1 cellular context compared by ENCODE assay signal in the genomic region with DNA sequence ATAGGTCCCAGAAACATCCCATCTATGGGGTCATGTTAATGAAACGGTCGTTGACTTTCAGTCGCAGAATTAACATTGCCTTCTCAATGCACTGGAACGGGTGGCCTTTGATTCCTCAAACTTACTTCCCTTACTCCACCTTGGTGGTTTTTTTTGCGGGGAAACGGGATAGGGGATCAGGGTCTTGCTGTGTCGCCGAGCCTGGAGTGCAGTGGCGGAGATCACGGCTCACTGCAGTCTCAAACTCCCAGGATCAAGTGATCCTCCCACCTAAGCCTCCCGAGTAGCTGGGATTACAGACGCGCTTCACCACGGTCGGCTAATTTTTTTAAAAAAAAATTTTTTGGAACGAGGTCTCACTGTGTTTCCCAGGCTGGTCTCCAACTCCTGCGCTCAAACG.
TF ChIP-seq lines count a peak whose summit lies in the region.

No MANE protein-coding gene starts in this region.

TF ChIP-seq in K562, 482 proteins besides CTCF, POLR2A, EP300 and RAD21:
- TF ChIP-seq, protein P1, sequence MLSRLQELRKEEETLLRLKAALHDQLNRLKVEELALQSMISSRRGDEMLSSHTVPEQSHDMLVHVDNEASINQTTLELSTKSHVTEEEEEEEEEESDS (CRISPR knock-in tag; IDR thresholded peaks at IDR 0.05) = no peak
- TF ChIP-seq FOXJ3 (CRISPR knock-in tag; IDR thresholded peaks at IDR 0.05) (no peak), MXI1 (IDR thresholded peaks at IDR 0.05; ENCODE audit: low read depth, low read length) (no peak), RNF2 (IDR thresholded peaks at IDR 0.05) (no peak), STAT5A (IDR thresholded peaks at IDR 0.05; ENCODE audit: borderline replicate concordance, low read length) (no peak), HMG20B (CRISPR knock-in tag; IDR thresholded peaks at IDR 0.05) (no peak), ZNF551 (CRISPR knock-in tag; IDR thresholded peaks at IDR 0.05) (no peak)
- TF ChIP-seq, protein P2, sequence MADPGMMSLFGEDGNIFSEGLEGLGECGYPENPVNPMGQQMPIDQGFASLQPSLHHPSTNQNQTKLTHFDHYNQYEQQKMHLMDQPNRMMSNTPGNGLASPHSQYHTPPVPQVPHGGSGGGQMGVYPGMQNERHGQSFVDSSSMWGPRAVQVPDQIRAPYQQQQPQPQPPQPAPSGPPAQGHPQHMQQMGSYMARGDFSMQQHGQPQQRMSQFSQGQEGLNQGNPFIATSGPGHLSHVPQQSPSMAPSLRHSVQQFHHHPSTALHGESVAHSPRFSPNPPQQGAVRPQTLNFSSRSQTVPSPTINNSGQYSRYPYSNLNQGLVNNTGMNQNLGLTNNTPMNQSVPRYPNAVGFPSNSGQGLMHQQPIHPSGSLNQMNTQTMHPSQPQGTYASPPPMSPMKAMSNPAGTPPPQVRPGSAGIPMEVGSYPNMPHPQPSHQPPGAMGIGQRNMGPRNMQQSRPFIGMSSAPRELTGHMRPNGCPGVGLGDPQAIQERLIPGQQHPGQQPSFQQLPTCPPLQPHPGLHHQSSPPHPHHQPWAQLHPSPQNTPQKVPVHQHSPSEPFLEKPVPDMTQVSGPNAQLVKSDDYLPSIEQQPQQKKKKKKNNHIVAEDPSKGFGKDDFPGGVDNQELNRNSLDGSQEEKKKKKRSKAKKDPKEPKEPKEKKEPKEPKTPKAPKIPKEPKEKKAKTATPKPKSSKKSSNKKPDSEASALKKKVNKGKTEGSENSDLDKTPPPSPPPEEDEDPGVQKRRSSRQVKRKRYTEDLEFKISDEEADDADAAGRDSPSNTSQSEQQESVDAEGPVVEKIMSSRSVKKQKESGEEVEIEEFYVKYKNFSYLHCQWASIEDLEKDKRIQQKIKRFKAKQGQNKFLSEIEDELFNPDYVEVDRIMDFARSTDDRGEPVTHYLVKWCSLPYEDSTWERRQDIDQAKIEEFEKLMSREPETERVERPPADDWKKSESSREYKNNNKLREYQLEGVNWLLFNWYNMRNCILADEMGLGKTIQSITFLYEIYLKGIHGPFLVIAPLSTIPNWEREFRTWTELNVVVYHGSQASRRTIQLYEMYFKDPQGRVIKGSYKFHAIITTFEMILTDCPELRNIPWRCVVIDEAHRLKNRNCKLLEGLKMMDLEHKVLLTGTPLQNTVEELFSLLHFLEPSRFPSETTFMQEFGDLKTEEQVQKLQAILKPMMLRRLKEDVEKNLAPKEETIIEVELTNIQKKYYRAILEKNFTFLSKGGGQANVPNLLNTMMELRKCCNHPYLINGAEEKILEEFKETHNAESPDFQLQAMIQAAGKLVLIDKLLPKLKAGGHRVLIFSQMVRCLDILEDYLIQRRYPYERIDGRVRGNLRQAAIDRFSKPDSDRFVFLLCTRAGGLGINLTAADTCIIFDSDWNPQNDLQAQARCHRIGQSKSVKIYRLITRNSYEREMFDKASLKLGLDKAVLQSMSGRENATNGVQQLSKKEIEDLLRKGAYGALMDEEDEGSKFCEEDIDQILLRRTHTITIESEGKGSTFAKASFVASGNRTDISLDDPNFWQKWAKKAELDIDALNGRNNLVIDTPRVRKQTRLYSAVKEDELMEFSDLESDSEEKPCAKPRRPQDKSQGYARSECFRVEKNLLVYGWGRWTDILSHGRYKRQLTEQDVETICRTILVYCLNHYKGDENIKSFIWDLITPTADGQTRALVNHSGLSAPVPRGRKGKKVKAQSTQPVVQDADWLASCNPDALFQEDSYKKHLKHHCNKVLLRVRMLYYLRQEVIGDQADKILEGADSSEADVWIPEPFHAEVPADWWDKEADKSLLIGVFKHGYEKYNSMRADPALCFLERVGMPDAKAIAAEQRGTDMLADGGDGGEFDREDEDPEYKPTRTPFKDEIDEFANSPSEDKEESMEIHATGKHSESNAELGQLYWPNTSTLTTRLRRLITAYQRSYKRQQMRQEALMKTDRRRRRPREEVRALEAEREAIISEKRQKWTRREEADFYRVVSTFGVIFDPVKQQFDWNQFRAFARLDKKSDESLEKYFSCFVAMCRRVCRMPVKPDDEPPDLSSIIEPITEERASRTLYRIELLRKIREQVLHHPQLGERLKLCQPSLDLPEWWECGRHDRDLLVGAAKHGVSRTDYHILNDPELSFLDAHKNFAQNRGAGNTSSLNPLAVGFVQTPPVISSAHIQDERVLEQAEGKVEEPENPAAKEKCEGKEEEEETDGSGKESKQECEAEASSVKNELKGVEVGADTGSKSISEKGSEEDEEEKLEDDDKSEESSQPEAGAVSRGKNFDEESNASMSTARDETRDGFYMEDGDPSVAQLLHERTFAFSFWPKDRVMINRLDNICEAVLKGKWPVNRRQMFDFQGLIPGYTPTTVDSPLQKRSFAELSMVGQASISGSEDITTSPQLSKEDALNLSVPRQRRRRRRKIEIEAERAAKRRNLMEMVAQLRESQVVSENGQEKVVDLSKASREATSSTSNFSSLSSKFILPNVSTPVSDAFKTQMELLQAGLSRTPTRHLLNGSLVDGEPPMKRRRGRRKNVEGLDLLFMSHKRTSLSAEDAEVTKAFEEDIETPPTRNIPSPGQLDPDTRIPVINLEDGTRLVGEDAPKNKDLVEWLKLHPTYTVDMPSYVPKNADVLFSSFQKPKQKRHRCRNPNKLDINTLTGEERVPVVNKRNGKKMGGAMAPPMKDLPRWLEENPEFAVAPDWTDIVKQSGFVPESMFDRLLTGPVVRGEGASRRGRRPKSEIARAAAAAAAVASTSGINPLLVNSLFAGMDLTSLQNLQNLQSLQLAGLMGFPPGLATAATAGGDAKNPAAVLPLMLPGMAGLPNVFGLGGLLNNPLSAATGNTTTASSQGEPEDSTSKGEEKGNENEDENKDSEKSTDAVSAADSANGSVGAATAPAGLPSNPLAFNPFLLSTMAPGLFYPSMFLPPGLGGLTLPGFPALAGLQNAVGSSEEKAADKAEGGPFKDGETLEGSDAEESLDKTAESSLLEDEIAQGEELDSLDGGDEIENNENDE (IDR thresholded peaks at IDR 0.05; ENCODE audit: low read depth, low read length) = no peak
- TF ChIP-seq, protein P3, sequence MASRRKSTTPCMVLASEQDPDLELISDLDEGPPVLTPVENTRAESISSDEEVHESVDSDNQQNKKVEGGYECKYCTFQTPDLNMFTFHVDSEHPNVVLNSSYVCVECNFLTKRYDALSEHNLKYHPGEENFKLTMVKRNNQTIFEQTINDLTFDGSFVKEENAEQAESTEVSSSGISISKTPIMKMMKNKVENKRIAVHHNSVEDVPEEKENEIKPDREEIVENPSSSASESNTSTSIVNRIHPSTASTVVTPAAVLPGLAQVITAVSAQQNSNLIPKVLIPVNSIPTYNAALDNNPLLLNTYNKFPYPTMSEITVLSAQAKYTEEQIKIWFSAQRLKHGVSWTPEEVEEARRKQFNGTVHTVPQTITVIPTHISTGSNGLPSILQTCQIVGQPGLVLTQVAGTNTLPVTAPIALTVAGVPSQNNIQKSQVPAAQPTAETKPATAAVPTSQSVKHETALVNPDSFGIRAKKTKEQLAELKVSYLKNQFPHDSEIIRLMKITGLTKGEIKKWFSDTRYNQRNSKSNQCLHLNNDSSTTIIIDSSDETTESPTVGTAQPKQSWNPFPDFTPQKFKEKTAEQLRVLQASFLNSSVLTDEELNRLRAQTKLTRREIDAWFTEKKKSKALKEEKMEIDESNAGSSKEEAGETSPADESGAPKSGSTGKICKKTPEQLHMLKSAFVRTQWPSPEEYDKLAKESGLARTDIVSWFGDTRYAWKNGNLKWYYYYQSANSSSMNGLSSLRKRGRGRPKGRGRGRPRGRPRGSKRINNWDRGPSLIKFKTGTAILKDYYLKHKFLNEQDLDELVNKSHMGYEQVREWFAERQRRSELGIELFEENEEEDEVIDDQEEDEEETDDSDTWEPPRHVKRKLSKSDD (conservative IDR thresholded peaks at IDR 0.05; ENCODE audit: low read length) = no peak
